ENCODE assay signal across 2 cellular contexts in the genomic region with DNA sequence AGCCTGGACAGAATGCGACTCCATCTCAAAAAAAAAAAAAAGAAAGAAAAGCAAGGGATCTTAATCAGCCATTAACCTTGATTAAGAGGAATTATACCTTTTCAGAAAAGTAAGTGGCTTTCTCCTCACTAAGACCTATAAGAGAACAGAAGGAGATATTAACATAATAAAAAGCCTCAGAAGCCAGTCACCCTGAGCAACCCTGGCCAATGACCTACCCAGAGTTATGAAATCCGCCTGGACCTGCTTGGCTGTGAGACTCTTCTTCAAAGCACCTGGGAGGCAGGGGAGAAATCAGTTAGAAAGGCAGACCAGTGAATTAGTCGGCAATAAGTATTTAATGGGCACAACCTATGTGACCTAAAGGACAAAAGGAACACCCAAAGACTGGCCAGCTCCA.
TF ChIP-seq lines count a peak whose summit lies in the region.

No MANE protein-coding gene starts in this region.

TF ChIP-seq in IMR-90, 13 proteins besides CTCF, POLR2A, EP300 and RAD21:
- TF ChIP-seq BHLHE40 (IDR thresholded peaks at IDR 0.05; ENCODE audit: low read depth, low read length): no peak
- TF ChIP-seq MXI1 (IDR thresholded peaks at IDR 0.05; ENCODE audit: borderline replicate concordance, low read depth, low read length): no peak
- no peak for TF ChIP-seq NFE2L2 (IDR thresholded peaks at IDR 0.05; ENCODE audit: low read depth, low read length)
- TF ChIP-seq SMC3 (IDR thresholded peaks at IDR 0.05; ENCODE audit: low read depth, low read length): no peak
- TF ChIP-seq, protein P1, sequence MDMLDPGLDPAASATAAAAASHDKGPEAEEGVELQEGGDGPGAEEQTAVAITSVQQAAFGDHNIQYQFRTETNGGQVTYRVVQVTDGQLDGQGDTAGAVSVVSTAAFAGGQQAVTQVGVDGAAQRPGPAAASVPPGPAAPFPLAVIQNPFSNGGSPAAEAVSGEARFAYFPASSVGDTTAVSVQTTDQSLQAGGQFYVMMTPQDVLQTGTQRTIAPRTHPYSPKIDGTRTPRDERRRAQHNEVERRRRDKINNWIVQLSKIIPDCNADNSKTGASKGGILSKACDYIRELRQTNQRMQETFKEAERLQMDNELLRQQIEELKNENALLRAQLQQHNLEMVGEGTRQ (IDR thresholded peaks at IDR 0.05; ENCODE audit: low read depth, low read length): no peak
- TF ChIP-seq CHD1 (IDR thresholded peaks at IDR 0.05; ENCODE audit: low read depth, low read length): no peak
- TF ChIP-seq MAFK (IDR thresholded peaks at IDR 0.05; ENCODE audit: low read depth, low read length): no peak
- no peak for TF ChIP-seq FOS (IDR thresholded peaks at IDR 0.05; ENCODE audit: low read depth, low read length)
- TF ChIP-seq RFX5 (IDR thresholded peaks at IDR 0.05; ENCODE audit: low read depth, low read length): no peak
- no peak for TF ChIP-seq MAZ (IDR thresholded peaks at IDR 0.05; ENCODE audit: borderline replicate concordance, low read depth, low read length)

TF ChIP-seq in WTC11, 78 proteins besides CTCF, POLR2A, EP300 and RAD21:
- TF ChIP-seq, protein P2, sequence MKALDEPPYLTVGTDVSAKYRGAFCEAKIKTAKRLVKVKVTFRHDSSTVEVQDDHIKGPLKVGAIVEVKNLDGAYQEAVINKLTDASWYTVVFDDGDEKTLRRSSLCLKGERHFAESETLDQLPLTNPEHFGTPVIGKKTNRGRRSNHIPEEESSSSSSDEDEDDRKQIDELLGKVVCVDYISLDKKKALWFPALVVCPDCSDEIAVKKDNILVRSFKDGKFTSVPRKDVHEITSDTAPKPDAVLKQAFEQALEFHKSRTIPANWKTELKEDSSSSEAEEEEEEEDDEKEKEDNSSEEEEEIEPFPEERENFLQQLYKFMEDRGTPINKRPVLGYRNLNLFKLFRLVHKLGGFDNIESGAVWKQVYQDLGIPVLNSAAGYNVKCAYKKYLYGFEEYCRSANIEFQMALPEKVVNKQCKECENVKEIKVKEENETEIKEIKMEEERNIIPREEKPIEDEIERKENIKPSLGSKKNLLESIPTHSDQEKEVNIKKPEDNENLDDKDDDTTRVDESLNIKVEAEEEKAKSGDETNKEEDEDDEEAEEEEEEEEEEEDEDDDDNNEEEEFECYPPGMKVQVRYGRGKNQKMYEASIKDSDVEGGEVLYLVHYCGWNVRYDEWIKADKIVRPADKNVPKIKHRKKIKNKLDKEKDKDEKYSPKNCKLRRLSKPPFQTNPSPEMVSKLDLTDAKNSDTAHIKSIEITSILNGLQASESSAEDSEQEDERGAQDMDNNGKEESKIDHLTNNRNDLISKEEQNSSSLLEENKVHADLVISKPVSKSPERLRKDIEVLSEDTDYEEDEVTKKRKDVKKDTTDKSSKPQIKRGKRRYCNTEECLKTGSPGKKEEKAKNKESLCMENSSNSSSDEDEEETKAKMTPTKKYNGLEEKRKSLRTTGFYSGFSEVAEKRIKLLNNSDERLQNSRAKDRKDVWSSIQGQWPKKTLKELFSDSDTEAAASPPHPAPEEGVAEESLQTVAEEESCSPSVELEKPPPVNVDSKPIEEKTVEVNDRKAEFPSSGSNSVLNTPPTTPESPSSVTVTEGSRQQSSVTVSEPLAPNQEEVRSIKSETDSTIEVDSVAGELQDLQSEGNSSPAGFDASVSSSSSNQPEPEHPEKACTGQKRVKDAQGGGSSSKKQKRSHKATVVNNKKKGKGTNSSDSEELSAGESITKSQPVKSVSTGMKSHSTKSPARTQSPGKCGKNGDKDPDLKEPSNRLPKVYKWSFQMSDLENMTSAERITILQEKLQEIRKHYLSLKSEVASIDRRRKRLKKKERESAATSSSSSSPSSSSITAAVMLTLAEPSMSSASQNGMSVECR (CRISPR knock-in tag; IDR thresholded peaks at IDR 0.05; ENCODE audit: borderline replicate concordance): no peak
- TF ChIP-seq, protein P3, sequence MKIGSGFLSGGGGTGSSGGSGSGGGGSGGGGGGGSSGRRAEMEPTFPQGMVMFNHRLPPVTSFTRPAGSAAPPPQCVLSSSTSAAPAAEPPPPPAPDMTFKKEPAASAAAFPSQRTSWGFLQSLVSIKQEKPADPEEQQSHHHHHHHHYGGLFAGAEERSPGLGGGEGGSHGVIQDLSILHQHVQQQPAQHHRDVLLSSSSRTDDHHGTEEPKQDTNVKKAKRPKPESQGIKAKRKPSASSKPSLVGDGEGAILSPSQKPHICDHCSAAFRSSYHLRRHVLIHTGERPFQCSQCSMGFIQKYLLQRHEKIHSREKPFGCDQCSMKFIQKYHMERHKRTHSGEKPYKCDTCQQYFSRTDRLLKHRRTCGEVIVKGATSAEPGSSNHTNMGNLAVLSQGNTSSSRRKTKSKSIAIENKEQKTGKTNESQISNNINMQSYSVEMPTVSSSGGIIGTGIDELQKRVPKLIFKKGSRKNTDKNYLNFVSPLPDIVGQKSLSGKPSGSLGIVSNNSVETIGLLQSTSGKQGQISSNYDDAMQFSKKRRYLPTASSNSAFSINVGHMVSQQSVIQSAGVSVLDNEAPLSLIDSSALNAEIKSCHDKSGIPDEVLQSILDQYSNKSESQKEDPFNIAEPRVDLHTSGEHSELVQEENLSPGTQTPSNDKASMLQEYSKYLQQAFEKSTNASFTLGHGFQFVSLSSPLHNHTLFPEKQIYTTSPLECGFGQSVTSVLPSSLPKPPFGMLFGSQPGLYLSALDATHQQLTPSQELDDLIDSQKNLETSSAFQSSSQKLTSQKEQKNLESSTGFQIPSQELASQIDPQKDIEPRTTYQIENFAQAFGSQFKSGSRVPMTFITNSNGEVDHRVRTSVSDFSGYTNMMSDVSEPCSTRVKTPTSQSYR (CRISPR knock-in tag; IDR thresholded peaks at IDR 0.05): no peak
